In the genomic region with DNA sequence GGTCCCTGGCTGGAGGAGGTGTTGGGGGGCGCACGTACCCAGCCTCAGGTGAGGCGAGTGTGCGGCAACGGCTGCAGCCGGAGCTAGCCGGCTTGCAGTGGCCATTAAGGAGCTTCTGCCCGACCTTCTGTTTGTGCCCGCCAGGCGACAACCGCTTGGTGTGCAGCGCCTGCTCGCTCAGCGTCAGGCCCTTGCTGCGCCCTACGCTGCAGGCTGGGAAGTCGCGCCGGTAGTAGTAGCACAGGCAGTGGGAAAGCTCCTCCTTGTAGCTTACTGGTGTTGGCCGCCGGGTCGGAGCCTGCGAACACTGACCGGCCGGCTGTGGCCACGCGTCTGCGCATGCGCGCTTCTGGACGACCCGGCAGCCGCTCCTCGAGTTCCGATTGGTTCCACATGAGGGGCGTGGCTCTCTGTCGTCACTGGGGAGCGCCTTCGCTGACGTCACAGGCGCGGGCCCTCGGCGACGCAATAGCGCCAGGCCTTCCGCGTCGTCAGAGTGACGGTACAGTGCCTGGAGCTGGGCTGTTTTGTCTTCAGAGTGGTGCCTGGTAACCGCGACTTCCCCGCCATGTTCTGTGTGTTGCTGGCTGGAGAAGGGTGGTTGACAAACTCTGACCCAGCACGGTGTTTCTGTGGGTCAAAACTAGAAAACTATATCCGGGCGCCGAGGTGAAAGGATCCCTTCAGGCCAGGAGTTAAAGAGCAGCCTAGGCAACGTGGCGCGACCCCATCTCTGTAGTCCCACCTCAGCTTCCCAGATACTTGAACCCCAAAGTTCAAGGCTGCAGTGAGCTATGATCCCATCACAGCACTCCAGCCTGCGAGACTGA, we compare ENCODE assay signal across 1 cellular context.
TF ChIP-seq lines count a peak whose summit lies in the region.

No MANE protein-coding gene starts in this region.

TF ChIP-seq in WTC11, 78 proteins besides CTCF, POLR2A, EP300 and RAD21 (continued from another document and continues in another):
- TF ChIP-seq, protein P1, sequence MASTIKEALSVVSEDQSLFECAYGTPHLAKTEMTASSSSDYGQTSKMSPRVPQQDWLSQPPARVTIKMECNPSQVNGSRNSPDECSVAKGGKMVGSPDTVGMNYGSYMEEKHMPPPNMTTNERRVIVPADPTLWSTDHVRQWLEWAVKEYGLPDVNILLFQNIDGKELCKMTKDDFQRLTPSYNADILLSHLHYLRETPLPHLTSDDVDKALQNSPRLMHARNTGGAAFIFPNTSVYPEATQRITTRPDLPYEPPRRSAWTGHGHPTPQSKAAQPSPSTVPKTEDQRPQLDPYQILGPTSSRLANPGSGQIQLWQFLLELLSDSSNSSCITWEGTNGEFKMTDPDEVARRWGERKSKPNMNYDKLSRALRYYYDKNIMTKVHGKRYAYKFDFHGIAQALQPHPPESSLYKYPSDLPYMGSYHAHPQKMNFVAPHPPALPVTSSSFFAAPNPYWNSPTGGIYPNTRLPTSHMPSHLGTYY (CRISPR knock-in tag; IDR thresholded peaks at IDR 0.05) = no peak
- TF ChIP-seq, protein P2, sequence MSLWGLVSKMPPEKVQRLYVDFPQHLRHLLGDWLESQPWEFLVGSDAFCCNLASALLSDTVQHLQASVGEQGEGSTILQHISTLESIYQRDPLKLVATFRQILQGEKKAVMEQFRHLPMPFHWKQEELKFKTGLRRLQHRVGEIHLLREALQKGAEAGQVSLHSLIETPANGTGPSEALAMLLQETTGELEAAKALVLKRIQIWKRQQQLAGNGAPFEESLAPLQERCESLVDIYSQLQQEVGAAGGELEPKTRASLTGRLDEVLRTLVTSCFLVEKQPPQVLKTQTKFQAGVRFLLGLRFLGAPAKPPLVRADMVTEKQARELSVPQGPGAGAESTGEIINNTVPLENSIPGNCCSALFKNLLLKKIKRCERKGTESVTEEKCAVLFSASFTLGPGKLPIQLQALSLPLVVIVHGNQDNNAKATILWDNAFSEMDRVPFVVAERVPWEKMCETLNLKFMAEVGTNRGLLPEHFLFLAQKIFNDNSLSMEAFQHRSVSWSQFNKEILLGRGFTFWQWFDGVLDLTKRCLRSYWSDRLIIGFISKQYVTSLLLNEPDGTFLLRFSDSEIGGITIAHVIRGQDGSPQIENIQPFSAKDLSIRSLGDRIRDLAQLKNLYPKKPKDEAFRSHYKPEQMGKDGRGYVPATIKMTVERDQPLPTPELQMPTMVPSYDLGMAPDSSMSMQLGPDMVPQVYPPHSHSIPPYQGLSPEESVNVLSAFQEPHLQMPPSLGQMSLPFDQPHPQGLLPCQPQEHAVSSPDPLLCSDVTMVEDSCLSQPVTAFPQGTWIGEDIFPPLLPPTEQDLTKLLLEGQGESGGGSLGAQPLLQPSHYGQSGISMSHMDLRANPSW (CRISPR knock-in tag; conservative IDR thresholded peaks at IDR 0.05; ENCODE audit: low read depth) = no peak
- TF ChIP-seq, protein P3, sequence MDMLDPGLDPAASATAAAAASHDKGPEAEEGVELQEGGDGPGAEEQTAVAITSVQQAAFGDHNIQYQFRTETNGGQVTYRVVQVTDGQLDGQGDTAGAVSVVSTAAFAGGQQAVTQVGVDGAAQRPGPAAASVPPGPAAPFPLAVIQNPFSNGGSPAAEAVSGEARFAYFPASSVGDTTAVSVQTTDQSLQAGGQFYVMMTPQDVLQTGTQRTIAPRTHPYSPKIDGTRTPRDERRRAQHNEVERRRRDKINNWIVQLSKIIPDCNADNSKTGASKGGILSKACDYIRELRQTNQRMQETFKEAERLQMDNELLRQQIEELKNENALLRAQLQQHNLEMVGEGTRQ (CRISPR knock-in tag; IDR thresholded peaks at IDR 0.05) = peak; percentile 45; the same call in 1 of the 2 replicates
- TF ChIP-seq FOXK1 (CRISPR knock-in tag; IDR thresholded peaks at IDR 0.05) (peak; percentile 98), ETV6 (CRISPR knock-in tag; IDR thresholded peaks at IDR 0.05) (peak; percentile 83; the same call in 1 of the 2 replicates), TEAD1 (CRISPR knock-in tag; IDR thresholded peaks at IDR 0.05) (peak; percentile 70), ZNF232 (CRISPR knock-in tag; IDR thresholded peaks at IDR 0.05) (peak; percentile 80), NR2C2 (CRISPR knock-in tag; IDR thresholded peaks at IDR 0.05) (no peak), ZNF671 (CRISPR knock-in tag; IDR thresholded peaks at IDR 0.05) (no peak), FOXJ3 (CRISPR knock-in tag; IDR thresholded peaks at IDR 0.05; ENCODE audit: borderline replicate concordance) (no peak), NFE2L1 (CRISPR knock-in tag; IDR thresholded peaks at IDR 0.05) (peak; percentile 39; the same call in 1 of the 2 replicates), TEAD4 (CRISPR knock-in tag; IDR thresholded peaks at IDR 0.05) (no peak), ZNF317 (CRISPR knock-in tag; IDR thresholded peaks at IDR 0.05; ENCODE audit: borderline replicate concordance, low read depth) (no peak), GTF2I (CRISPR knock-in tag; conservative IDR thresholded peaks at IDR 0.05) (no peak), ATF1 (CRISPR knock-in tag; IDR thresholded peaks at IDR 0.05) (peak; percentile 96; the same call in 1 of the 2 replicates)
- TF ChIP-seq, protein P4, sequence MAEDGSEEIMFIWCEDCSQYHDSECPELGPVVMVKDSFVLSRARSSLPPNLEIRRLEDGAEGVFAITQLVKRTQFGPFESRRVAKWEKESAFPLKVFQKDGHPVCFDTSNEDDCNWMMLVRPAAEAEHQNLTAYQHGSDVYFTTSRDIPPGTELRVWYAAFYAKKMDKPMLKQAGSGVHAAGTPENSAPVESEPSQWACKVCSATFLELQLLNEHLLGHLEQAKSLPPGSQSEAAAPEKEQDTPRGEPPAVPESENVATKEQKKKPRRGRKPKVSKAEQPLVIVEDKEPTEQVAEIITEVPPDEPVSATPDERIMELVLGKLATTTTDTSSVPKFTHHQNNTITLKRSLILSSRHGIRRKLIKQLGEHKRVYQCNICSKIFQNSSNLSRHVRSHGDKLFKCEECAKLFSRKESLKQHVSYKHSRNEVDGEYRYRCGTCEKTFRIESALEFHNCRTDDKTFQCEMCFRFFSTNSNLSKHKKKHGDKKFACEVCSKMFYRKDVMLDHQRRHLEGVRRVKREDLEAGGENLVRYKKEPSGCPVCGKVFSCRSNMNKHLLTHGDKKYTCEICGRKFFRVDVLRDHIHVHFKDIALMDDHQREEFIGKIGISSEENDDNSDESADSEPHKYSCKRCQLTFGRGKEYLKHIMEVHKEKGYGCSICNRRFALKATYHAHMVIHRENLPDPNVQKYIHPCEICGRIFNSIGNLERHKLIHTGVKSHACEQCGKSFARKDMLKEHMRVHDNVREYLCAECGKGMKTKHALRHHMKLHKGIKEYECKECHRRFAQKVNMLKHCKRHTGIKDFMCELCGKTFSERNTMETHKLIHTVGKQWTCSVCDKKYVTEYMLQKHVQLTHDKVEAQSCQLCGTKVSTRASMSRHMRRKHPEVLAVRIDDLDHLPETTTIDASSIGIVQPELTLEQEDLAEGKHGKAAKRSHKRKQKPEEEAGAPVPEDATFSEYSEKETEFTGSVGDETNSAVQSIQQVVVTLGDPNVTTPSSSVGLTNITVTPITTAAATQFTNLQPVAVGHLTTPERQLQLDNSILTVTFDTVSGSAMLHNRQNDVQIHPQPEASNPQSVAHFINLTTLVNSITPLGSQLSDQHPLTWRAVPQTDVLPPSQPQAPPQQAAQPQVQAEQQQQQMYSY (CRISPR knock-in tag; IDR thresholded peaks at IDR 0.05) = 0 out of 2 replicates have a peak, but pooled peaks have one; percentile 25
- TF ChIP-seq, protein P5, sequence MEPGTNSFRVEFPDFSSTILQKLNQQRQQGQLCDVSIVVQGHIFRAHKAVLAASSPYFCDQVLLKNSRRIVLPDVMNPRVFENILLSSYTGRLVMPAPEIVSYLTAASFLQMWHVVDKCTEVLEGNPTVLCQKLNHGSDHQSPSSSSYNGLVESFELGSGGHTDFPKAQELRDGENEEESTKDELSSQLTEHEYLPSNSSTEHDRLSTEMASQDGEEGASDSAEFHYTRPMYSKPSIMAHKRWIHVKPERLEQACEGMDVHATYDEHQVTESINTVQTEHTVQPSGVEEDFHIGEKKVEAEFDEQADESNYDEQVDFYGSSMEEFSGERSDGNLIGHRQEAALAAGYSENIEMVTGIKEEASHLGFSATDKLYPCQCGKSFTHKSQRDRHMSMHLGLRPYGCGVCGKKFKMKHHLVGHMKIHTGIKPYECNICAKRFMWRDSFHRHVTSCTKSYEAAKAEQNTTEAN (CRISPR knock-in tag; IDR thresholded peaks at IDR 0.05) = 0 out of 2 replicates have a peak, but pooled peaks have one; percentile 45
- TF ChIP-seq, protein P6, sequence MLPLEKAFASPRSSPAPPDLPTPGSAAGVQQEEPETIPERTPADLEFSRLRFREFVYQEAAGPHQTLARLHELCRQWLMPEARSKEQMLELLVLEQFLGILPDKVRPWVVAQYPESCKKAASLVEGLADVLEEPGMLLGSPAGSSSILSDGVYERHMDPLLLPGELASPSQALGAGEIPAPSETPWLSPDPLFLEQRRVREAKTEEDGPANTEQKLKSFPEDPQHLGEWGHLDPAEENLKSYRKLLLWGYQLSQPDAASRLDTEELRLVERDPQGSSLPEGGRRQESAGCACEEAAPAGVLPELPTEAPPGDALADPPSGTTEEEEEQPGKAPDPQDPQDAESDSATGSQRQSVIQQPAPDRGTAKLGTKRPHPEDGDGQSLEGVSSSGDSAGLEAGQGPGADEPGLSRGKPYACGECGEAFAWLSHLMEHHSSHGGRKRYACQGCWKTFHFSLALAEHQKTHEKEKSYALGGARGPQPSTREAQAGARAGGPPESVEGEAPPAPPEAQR (CRISPR knock-in tag; IDR thresholded peaks at IDR 0.05) = no peak
- TF ChIP-seq, protein P7, sequence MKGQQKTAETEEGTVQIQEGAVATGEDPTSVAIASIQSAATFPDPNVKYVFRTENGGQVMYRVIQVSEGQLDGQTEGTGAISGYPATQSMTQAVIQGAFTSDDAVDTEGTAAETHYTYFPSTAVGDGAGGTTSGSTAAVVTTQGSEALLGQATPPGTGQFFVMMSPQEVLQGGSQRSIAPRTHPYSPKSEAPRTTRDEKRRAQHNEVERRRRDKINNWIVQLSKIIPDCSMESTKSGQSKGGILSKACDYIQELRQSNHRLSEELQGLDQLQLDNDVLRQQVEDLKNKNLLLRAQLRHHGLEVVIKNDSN (CRISPR knock-in tag; IDR thresholded peaks at IDR 0.05) = peak; percentile 40; the same call in 1 of the 2 replicates
- TF ChIP-seq, protein P8, sequence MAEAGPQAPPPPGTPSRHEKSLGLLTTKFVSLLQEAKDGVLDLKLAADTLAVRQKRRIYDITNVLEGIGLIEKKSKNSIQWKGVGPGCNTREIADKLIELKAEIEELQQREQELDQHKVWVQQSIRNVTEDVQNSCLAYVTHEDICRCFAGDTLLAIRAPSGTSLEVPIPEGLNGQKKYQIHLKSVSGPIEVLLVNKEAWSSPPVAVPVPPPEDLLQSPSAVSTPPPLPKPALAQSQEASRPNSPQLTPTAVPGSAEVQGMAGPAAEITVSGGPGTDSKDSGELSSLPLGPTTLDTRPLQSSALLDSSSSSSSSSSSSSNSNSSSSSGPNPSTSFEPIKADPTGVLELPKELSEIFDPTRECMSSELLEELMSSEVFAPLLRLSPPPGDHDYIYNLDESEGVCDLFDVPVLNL (CRISPR knock-in tag; IDR thresholded peaks at IDR 0.05; ENCODE audit: borderline replicate concordance, low read depth) = no peak
- TF ChIP-seq, protein P9, sequence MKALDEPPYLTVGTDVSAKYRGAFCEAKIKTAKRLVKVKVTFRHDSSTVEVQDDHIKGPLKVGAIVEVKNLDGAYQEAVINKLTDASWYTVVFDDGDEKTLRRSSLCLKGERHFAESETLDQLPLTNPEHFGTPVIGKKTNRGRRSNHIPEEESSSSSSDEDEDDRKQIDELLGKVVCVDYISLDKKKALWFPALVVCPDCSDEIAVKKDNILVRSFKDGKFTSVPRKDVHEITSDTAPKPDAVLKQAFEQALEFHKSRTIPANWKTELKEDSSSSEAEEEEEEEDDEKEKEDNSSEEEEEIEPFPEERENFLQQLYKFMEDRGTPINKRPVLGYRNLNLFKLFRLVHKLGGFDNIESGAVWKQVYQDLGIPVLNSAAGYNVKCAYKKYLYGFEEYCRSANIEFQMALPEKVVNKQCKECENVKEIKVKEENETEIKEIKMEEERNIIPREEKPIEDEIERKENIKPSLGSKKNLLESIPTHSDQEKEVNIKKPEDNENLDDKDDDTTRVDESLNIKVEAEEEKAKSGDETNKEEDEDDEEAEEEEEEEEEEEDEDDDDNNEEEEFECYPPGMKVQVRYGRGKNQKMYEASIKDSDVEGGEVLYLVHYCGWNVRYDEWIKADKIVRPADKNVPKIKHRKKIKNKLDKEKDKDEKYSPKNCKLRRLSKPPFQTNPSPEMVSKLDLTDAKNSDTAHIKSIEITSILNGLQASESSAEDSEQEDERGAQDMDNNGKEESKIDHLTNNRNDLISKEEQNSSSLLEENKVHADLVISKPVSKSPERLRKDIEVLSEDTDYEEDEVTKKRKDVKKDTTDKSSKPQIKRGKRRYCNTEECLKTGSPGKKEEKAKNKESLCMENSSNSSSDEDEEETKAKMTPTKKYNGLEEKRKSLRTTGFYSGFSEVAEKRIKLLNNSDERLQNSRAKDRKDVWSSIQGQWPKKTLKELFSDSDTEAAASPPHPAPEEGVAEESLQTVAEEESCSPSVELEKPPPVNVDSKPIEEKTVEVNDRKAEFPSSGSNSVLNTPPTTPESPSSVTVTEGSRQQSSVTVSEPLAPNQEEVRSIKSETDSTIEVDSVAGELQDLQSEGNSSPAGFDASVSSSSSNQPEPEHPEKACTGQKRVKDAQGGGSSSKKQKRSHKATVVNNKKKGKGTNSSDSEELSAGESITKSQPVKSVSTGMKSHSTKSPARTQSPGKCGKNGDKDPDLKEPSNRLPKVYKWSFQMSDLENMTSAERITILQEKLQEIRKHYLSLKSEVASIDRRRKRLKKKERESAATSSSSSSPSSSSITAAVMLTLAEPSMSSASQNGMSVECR (CRISPR knock-in tag; IDR thresholded peaks at IDR 0.05; ENCODE audit: borderline replicate concordance) = no peak
- TF ChIP-seq, protein P10, sequence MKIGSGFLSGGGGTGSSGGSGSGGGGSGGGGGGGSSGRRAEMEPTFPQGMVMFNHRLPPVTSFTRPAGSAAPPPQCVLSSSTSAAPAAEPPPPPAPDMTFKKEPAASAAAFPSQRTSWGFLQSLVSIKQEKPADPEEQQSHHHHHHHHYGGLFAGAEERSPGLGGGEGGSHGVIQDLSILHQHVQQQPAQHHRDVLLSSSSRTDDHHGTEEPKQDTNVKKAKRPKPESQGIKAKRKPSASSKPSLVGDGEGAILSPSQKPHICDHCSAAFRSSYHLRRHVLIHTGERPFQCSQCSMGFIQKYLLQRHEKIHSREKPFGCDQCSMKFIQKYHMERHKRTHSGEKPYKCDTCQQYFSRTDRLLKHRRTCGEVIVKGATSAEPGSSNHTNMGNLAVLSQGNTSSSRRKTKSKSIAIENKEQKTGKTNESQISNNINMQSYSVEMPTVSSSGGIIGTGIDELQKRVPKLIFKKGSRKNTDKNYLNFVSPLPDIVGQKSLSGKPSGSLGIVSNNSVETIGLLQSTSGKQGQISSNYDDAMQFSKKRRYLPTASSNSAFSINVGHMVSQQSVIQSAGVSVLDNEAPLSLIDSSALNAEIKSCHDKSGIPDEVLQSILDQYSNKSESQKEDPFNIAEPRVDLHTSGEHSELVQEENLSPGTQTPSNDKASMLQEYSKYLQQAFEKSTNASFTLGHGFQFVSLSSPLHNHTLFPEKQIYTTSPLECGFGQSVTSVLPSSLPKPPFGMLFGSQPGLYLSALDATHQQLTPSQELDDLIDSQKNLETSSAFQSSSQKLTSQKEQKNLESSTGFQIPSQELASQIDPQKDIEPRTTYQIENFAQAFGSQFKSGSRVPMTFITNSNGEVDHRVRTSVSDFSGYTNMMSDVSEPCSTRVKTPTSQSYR (CRISPR knock-in tag; IDR thresholded peaks at IDR 0.05) = no peak
- TF ChIP-seq, protein P11, sequence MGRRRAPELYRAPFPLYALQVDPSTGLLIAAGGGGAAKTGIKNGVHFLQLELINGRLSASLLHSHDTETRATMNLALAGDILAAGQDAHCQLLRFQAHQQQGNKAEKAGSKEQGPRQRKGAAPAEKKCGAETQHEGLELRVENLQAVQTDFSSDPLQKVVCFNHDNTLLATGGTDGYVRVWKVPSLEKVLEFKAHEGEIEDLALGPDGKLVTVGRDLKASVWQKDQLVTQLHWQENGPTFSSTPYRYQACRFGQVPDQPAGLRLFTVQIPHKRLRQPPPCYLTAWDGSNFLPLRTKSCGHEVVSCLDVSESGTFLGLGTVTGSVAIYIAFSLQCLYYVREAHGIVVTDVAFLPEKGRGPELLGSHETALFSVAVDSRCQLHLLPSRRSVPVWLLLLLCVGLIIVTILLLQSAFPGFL (CRISPR knock-in tag; IDR thresholded peaks at IDR 0.05; ENCODE audit: borderline replicate concordance) = 0 out of 2 replicates have a peak, but pooled peaks have one; percentile 68
